Comparison of ENCODE assay signal across 2 cellular contexts in genomic region chrX:52337410-52337809, GRCh38.
TF ChIP-seq lines count a peak whose summit lies in the region.

No MANE protein-coding gene starts in this region.

TF ChIP-seq in A549, 52 proteins besides CTCF, POLR2A, EP300 and RAD21:
- peak; percentile 55 for TF ChIP-seq MAFK (IDR thresholded peaks at IDR 0.05; ENCODE audit: partially characterized antibody)
- no peak for TF ChIP-seq FOXS1 (CRISPR knock-in tag; IDR thresholded peaks at IDR 0.05)

TF ChIP-seq in IMR-90, 13 proteins besides CTCF, POLR2A, EP300 and RAD21:
- TF ChIP-seq MAFK (IDR thresholded peaks at IDR 0.05; ENCODE audit: low read depth, low read length) (peak; percentile 65), RCOR1 (IDR thresholded peaks at IDR 0.05; ENCODE audit: insufficient replicate concordance, low read length) (no peak)
